8 cellular contexts compared by ENCODE assay signal in genomic region chr2:54597153-54597827, GRCh38.
A peak's percentile ranks its signal among the peaks of the same experiment; 100 is the strongest.
DNase-seq lines count a peak whose midpoint lies in the region; ATAC-seq, FAIRE-seq and TF ChIP-seq lines count a peak whose summit lies in the region.

No MANE protein-coding gene starts in this region.

- ATAC-seq in GM18502 (IDR thresholded peaks at IDR 0.05; ENCODE audit: poor library complexity, unreplicated experiment) (peak; percentile 60), pancreas (peak; percentile 73 to 83 (median 78)), HG02840 (IDR thresholded peaks at IDR 0.05; ENCODE audit: low FRiP score, unreplicated experiment) (no peak), HG02970 (IDR thresholded peaks at IDR 0.05; ENCODE audit: low FRiP score, unreplicated experiment) (no peak)
- ATAC-seq in central memory CD8-positive, alpha-beta T cell (replicated peaks; ENCODE audit: extremely low read depth, poor library complexity, severe bottlenecking) = peak; percentile 39

- peak; percentile 32 for DNase-seq in NCI-H1694 (lab: John Stamatoyannopoulos, UW)
- no peak for DNase-seq in central memory CD8-positive, alpha-beta T cell (ENCODE audit: low spot score in 2 of 2)
- peak; percentile 64 to 83 (median 79) for DNase-seq in pancreas
- DNase-seq in NCI-H128 (lab: John Stamatoyannopoulos, UW; ENCODE audit: unreplicated experiment) = no peak
- no peak for DNase-seq in H7

- H3K27me3 Mint-ChIP-seq in central memory CD8-positive, alpha-beta T cell = no peaks in the 10 kb centered on the region

- peaks cover 72% of the 10 kb centered on the region for H3K4me1 Mint-ChIP-seq in central memory CD8-positive, alpha-beta T cell

- H3K9me3 Mint-ChIP-seq in central memory CD8-positive, alpha-beta T cell = no peaks in the 10 kb centered on the region

- peak overlapping the region; percentile 92 for H3K27ac Mint-ChIP-seq in central memory CD8-positive, alpha-beta T cell (ENCODE audit: low read depth)

- no peak for TF ChIP-seq CTCF in pancreas (IDR thresholded peaks at IDR 0.05)

- peak overlapping the region in 2 of 4 donors; percentile 1 to 39 for H3K27ac ChIP-seq in pancreas

- intact Hi-C loops in pancreas (cut with DNase I) = no loop called here

- WGBS in pancreas, 2 donors = 7 to 13% methylated on average over 5 of the region's 5 CpGs

- no peaks in the 10 kb centered on the region for H3K27me3 ChIP-seq in pancreas
- H3K27me3 ChIP-seq in H7 (ENCODE audit: control insufficient read depth, insufficient read depth, low read length) = no peaks in the 10 kb centered on the region

- H3K9me3 ChIP-seq in pancreas = no peaks in the 10 kb centered on the region

- peak overlapping the region; percentile 82 for H3K4me3 Mint-ChIP-seq in central memory CD8-positive, alpha-beta T cell

- H3K36me3 ChIP-seq in pancreas (peaks cover 0 to 7% (median 0%) of the 10 kb centered on the region in 3 donors), H7 (replicated peaks; ENCODE audit: control insufficient read depth, insufficient read depth, low read length) (peaks cover 1% of the 10 kb centered on the region)

- FAIRE-seq in pancreas (lab: Jason Lieb, UNC) = no peak

- H3K4me3 ChIP-seq in pancreas (no peak overlapping the region), H7 (ENCODE audit: insufficient read depth, low read depth, low read length) (no peak overlapping the region)

- H3K36me3 Mint-ChIP-seq in central memory CD8-positive, alpha-beta T cell (ENCODE audit: insufficient read depth) = peaks cover 16% of the 10 kb centered on the region

- H3K4me1 ChIP-seq in pancreas = peaks cover 34 to 66% (median 47%) of the 10 kb centered on the region in 3 donors

Comparison
In these comparisons a context has a peak if more than half of its experiments do, and no peak if none do; other contexts are left out.
1. ATAC-seq: peak in GM18502 (single experiment), central memory CD8-positive, alpha-beta T cell (single experiment) and pancreas (4 of 4); none in HG02840 (single experiment) and HG02970 (single experiment).
2. DNase-seq: peak in NCI-H1694 (single experiment) and pancreas (6 of 6); none in central memory CD8-positive, alpha-beta T cell (0 of 2), NCI-H128 (single experiment) and H7 (single experiment).